Comparison of ENCODE assay signal across 19 cellular contexts in the genomic region with DNA sequence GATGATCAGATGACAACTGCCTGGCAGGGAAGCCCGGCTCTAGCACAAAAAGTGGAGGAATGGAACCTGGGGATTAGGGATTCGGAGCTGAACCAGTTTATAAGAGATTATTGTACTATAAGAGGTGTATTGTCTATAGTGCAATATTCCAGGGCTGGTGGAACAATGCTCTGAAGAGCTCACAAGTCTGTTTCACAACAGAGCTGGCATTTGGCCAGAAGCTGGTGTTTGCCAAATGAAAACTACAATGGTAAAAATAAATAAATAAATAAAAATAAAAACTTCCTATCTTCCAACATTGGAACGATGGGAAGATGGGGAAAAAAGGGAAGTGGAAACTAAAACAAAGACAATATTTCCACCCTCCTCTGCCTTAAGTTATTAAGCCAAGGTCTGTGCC.
"Had no signal": no experiment of that assay in that cellular context is flagged by ENCODE, and none has a peak within 500 bp of the region (broad histone marks: within the 10 kb centered on the region; RNA-seq: fewer than 3 reads in every experiment).

No MANE protein-coding gene starts in this region.

- H3K4me1 ChIP-seq: adrenal gland, ascending aorta, parathyroid adenoma, right lobe of liver, stomach, suprapubic skin, tibial nerve had no signal

- H3K27ac ChIP-seq: adrenal gland, ascending aorta, neutrophil, parathyroid adenoma, right lobe of liver, skin epidermis, stomach, suprapubic skin, tibial nerve had no signal

- H3K9me3 ChIP-seq: adrenal gland, ascending aorta, neutrophil, right lobe of liver, stomach, tibial nerve had no signal

- H3K27me3 ChIP-seq: adrenal gland, ascending aorta, neutrophil, right lobe of liver, stomach, suprapubic skin, tibial nerve had no signal

- H3K36me3 ChIP-seq: adrenal gland, ascending aorta, neutrophil, right lobe of liver, stomach, suprapubic skin, tibial nerve had no signal

- DNase-seq: activated T-cell treated with anti-CD3 and anti-CD28 coated beads, Interleukin-2, amount 50 U/mL, for 1 hour; effector memory CD4-positive, alpha-beta T cell; glutamatergic neuron; hypothalamus; right lobe of liver; stimulated activated CD4-positive, alpha-beta T cell treated with anti-CD3 and anti-CD28 coated beads, Interleukin-2, amount 100 ng/mL, for 24 hours; stomach; T1000 had no signal

- ATAC-seq: activated T-helper 17 cell treated with anti-CD3 and anti-CD28 coated beads, Interleukin-2, amount 50 U/mL, for 72 hours; esophagus mucosa; right lobe of liver; stimulated activated effector memory CD8-positive, alpha-beta T cell treated with anti-CD3 and anti-CD28 coated beads, Interleukin-12 subunit alpha, Interleukin-12 subunit beta, amount 100 ng/mL, for 72 hours; WTC11 had no signal

- H3K4me3 ChIP-seq: adrenal gland, ascending aorta, right lobe of liver, skin epidermis, stomach, suprapubic skin, tibial nerve had no signal
